17 cellular contexts compared by ENCODE assay signal in genomic region chr5:171131499-171131898, GRCh38.
"Had no signal": no experiment of that assay in that cellular context is flagged by ENCODE, and none has a peak within 500 bp of the region (broad histone marks: within the 10 kb centered on the region; RNA-seq: fewer than 3 reads in every experiment).

No MANE protein-coding gene starts in this region.

- DNase-seq: activated gamma-delta T cell treated with Interleukin-2 at 50 U/mL for 16 hours; activated T-cell treated with anti-CD3 and anti-CD28 coated beads, Interleukin-2, amount 50 U/mL, for 1 hour; aorta; central memory CD4-positive, alpha-beta T cell; dermis blood vessel endothelial cell; effector CD8-positive, alpha-beta T cell; erythroblast; foreskin melanocyte; immature natural killer cell; lower lobe of right lung; mesendoderm; naive B cell; posterior cingulate gyrus; small intestine; stomach had no signal

- H3K36me3 ChIP-seq: lower lobe of right lung, stomach, suprapubic skin, tibial nerve had no signal

- H3K4me1 ChIP-seq: lower lobe of right lung, stomach, suprapubic skin, tibial nerve had no signal

- H3K4me3 ChIP-seq: lower lobe of right lung, stomach, suprapubic skin, tibial nerve had no signal

- H3K27ac ChIP-seq: lower lobe of right lung, stomach, suprapubic skin, tibial nerve had no signal

- H3K9me3 ChIP-seq: lower lobe of right lung, stomach, suprapubic skin, tibial nerve had no signal
